In genomic region chr6:132354517-132355167, GRCh38 we compare ENCODE assay signal across 1 cellular context.
TF ChIP-seq lines count a peak whose summit lies in the region.

No MANE protein-coding gene starts in this region.

TF ChIP-seq in GM12878, 131 proteins besides CTCF, POLR2A, EP300 and RAD21 (continued from another document):
- TF ChIP-seq RELB (IDR thresholded peaks at IDR 0.05; ENCODE audit: low read depth) (no peak), MEF2B (IDR thresholded peaks at IDR 0.05; ENCODE audit: partially characterized antibody, poor library complexity, severe bottlenecking) (peak; percentile 60), SPI1 (IDR thresholded peaks at IDR 0.05; ENCODE audit: borderline replicate concordance, insufficient read depth, low read depth, low read length) (peak; percentile 48; the same call in 1 of the 2 replicates), PAX5 (IDR thresholded peaks at IDR 0.05; ENCODE audit: borderline replicate concordance, low read depth, low read length) (no peak), MXI1 (IDR thresholded peaks at IDR 0.05; ENCODE audit: low read depth, low read length) (no peak), ELK1 (IDR thresholded peaks at IDR 0.05; ENCODE audit: low read depth, low read length) (no peak), CHD4 (IDR thresholded peaks at IDR 0.05) (no peak)
